In the genomic region with DNA sequence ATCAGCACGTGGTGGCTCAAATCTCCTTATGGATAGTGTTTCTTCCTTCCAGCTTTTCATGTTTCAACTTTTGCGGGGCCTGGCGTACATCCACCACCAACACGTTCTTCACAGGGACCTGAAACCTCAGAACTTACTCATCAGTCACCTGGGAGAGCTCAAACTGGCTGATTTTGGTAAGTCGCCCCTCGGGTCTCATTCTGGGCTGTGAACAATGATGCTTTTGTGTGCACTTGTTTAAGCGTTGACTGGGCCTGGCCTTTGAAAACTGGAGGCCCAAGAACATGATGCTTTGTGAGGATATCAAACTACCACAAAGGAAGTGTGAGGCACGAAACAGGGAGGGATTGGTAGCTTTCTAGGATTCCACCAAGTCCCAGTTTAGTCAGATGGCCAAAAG, we compare ENCODE assay signal across 1 cellular context.
TF ChIP-seq lines count a peak whose summit lies in the region.

No MANE protein-coding gene starts in this region.

TF ChIP-seq in IMR-90, 13 proteins besides CTCF, POLR2A, EP300 and RAD21:
- no peak for TF ChIP-seq USF2 (IDR thresholded peaks at IDR 0.05; ENCODE audit: low read depth, low read length)
- no peak for TF ChIP-seq BHLHE40 (IDR thresholded peaks at IDR 0.05; ENCODE audit: low read depth, low read length)
- TF ChIP-seq ELK1 (IDR thresholded peaks at IDR 0.05; ENCODE audit: borderline replicate concordance, low read depth, low read length): no peak
- TF ChIP-seq RCOR1 (IDR thresholded peaks at IDR 0.05; ENCODE audit: insufficient replicate concordance, low read length): no peak
- TF ChIP-seq MXI1 (IDR thresholded peaks at IDR 0.05; ENCODE audit: borderline replicate concordance, low read depth, low read length): no peak
- no peak for TF ChIP-seq NFE2L2 (IDR thresholded peaks at IDR 0.05; ENCODE audit: low read depth, low read length)
